17 cellular contexts compared by ENCODE assay signal in the genomic region with DNA sequence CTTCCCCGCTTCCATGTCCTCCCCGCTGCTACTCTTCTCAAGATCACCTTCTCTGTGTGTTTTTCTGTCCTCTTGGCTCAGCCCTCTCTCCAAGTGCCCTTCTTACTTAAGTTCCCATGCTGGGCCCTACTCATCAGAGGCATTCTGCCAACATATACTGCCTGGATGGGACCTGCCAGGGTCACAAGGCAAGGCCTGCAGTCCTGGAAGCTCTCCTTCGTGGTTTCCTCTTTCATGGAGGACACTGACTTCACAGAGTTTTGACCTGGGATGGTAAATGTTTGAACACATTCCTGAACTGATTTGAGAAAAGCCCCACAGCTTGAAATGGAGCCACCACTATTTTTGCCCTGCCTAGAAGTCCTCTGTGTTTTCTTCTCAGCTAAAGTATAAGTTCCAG.
"Had no signal": no experiment of that assay in that cellular context is flagged by ENCODE, and none has a peak within 500 bp of the region (broad histone marks: within the 10 kb centered on the region; RNA-seq: fewer than 3 reads in every experiment).

No MANE protein-coding gene starts in this region.

- H3K27ac ChIP-seq: stomach, testis, upper lobe of left lung had no signal

- H3K27me3 ChIP-seq: stomach, testis, upper lobe of left lung had no signal

- DNase-seq: activated CD4-positive, alpha-beta memory T cell treated with anti-CD3 and anti-CD28 coated beads for 36 hours; activated CD8-positive, alpha-beta memory T cell treated with anti-CD3 and anti-CD28 coated beads, Interleukin-2, amount 10 ng/mL, durations not matched to agents 7 days and 5 days; activated naive CD4-positive, alpha-beta T cell treated with anti-CD3 and anti-CD28 coated beads for 36 hours; activated naive CD8-positive, alpha-beta T cell treated with anti-CD3 and anti-CD28 coated beads, Interleukin-2, amount 50 U/mL, for 24 hours; activated T-cell treated with anti-CD3 and anti-CD28 coated beads, Interleukin-2, amount 50 U/mL, for 1 hour; aorta; nephron progenitor cell; occipital lobe; stimulated activated CD4-positive, alpha-beta T cell treated with anti-CD3 and anti-CD28 coated beads, Interleukin-1b, Interleukin-23, amount 100 ng/mL, for 48 hours; stomach; testis; upper lobe of left lung had no signal

- FAIRE-seq: bronchial epithelial cell, endometrium had no signal

- H3K4me1 ChIP-seq: testis, upper lobe of left lung had no signal

- H3K36me3 ChIP-seq: stomach, upper lobe of left lung had no signal

- H3K4me1 Mint-ChIP-seq: activated CD8-positive, alpha-beta memory T cell treated with anti-CD3 and anti-CD28 coated beads, Interleukin-2, amount 10 ng/mL, durations not matched to agents 7 days and 5 days; activated naive CD8-positive, alpha-beta T cell treated with anti-CD3 and anti-CD28 coated beads, Interleukin-2, amount 50 U/mL, for 24 hours had no signal

- H3K4me3 ChIP-seq: stomach, testis, upper lobe of left lung had no signal

- H3K4me3 Mint-ChIP-seq: activated CD4-positive, alpha-beta memory T cell treated with anti-CD3 and anti-CD28 coated beads for 36 hours; activated CD8-positive, alpha-beta memory T cell treated with anti-CD3 and anti-CD28 coated beads, Interleukin-2, amount 10 ng/mL, durations not matched to agents 7 days and 5 days; activated naive CD4-positive, alpha-beta T cell treated with anti-CD3 and anti-CD28 coated beads for 36 hours; activated naive CD8-positive, alpha-beta T cell treated with anti-CD3 and anti-CD28 coated beads, Interleukin-2, amount 50 U/mL, for 24 hours; nephron progenitor cell had no signal

- H3K9me3 ChIP-seq: testis had no signal

- ATAC-seq: activated CD8-positive, alpha-beta memory T cell treated with anti-CD3 and anti-CD28 coated beads, Interleukin-2, amount 10 ng/mL, durations not matched to agents 7 days and 5 days; activated naive CD8-positive, alpha-beta T cell treated with anti-CD3 and anti-CD28 coated beads, Interleukin-2, amount 50 U/mL, for 24 hours; esophagus mucosa; sciatic nerve had no signal

- H3K27ac Mint-ChIP-seq: activated CD4-positive, alpha-beta memory T cell treated with anti-CD3 and anti-CD28 coated beads for 36 hours; activated CD8-positive, alpha-beta memory T cell treated with anti-CD3 and anti-CD28 coated beads, Interleukin-2, amount 10 ng/mL, durations not matched to agents 7 days and 5 days; activated naive CD4-positive, alpha-beta T cell treated with anti-CD3 and anti-CD28 coated beads for 36 hours; activated naive CD8-positive, alpha-beta T cell treated with anti-CD3 and anti-CD28 coated beads, Interleukin-2, amount 50 U/mL, for 24 hours; activated T-helper 2 cell treated with anti-CD3 and anti-CD28 coated beads, Interferon-gamma antibody, Interleukin-2, Interleukin-4, amounts not matched to agents 10 μg/mL and 5 μg/mL and 100 μg/mL, durations not matched to agents 14 hours and 24 hours and 36 hours; nephron progenitor cell had no signal
